Comparison of ENCODE assay signal across 23 cellular contexts in the genomic region with DNA sequence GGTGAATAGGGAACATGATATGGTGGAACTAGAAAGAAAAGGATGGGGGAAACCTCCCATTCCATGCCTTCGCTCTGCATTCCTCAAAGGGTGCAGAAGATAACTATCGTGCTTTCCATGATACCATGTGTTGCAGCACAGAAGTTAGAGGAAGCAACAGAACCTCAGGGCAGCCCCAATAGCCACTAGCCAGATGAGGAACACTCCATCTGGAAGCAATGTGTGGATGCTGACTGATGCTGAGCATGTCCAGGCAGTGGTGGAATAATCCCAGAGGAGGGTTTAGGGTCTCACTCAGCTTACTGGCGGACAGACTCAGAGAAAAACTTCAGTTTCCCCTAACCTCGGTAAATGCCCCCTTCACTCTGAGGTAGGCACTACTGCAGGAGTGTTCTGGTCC. TPM values are rescaled to one million over a fixed set of nuclear protein-coding genes. Genes with fewer than 3 reads are reported as not detected.
DNase-seq lines count a peak whose midpoint lies in the region; ATAC-seq and TF ChIP-seq lines count a peak whose summit lies in the region.
"Had no signal": no experiment of that assay in that cellular context is flagged by ENCODE, and none has a peak within 500 bp of the region (broad histone marks: within the 10 kb centered on the region; RNA-seq: fewer than 3 reads in every experiment).

No MANE protein-coding gene starts in this region.

- H3K27ac ChIP-seq in ascending aorta, result peak overlapping the region; percentile 11 to 42
- H3K27ac ChIP-seq: 22Rv1 had no signal

- intact Hi-C loops in ascending aorta (cut with DNase I), result loop anchor here (5.0 kb wide), 1 partner anchor 54 kb away; a partner anchor contains a TSS

- no peak for ATAC-seq in GM21381 (IDR thresholded peaks at IDR 0.05; ENCODE audit: unreplicated experiment)
- ATAC-seq: A549, GM23338 had no signal

- TF ChIP-seq CTCF in ascending aorta (IDR thresholded peaks at IDR 0.05) (no peak), fibroblast of mammary gland (conservative IDR thresholded peaks at IDR 0.05; ENCODE audit: control insufficient read depth, insufficient read depth, low read depth, low read length) (no peak)

- DNase-seq in AG08395 (ENCODE audit: low spot score) (peak; percentile 5), EL (peak; percentile 6), ascending aorta (ENCODE audit: low spot score in 2 of 2) (no peak), fibroblast of mammary gland (ENCODE audit: low read depth) (peak; percentile 5), mesenteric fat pad (ENCODE audit: low spot score) (no peak), hippocampal formation (lab: John Stamatoyannopoulos, UW) (no peak), globus pallidus (ENCODE audit: low spot score) (no peak)
- DNase-seq: C1 segment of cervical spinal cord; CD4-positive, CD25-positive, alpha-beta regulatory T cell; CD8-positive, alpha-beta memory T cell; COR-L47; DMS 273 treated with DMSO at 0.1 percent for 48 hours; DMS53; DND-41; GDM1; HCEC 1CT; HFFc6; KBM-7 had no signal

- peaks cover 0 to 9% of the 10 kb centered on the region in 2 donors for H3K4me1 ChIP-seq in ascending aorta

- no peaks in the 10 kb centered on the region for H3K36me3 ChIP-seq in ascending aorta

- H3K27me3 ChIP-seq in ascending aorta, result no peaks in the 10 kb centered on the region

- no peak overlapping the region for H3K4me3 ChIP-seq in ascending aorta
- no peak overlapping the region for H3K4me3 ChIP-seq in fibroblast of mammary gland (ENCODE audit: control insufficient read depth, low read depth, low read length)
- H3K4me3 ChIP-seq: A549, GM23338 had no signal

- H3K9me3 ChIP-seq in ascending aorta, result no peaks in the 10 kb centered on the region
- H3K9me3 ChIP-seq: A549 had no signal

RNA-seq across cellular contexts. Expression of a gene that starts 7.5 kb away (rescaled TPM):
- total RNA-seq in ascending aorta (11.7 TPM), mesenteric fat pad (4.5 TPM)
- total RNA-seq: CD4-positive, CD25-positive, alpha-beta regulatory T cell had no signal

RNA-seq across cellular contexts. Expression of a gene that starts 24.1 kb away (rescaled TPM):
- total RNA-seq in ascending aorta (25.5 TPM), mesenteric fat pad (13.5 TPM)
- total RNA-seq: B cell; CD4-positive, CD25-positive, alpha-beta regulatory T cell had no signal

RNA-seq across cellular contexts. Expression of a gene that starts 33.9 kb away (rescaled TPM):
- total RNA-seq in ascending aorta (96.7 TPM), mesenteric fat pad (143 TPM)

RNA-seq across cellular contexts. Expression of a gene that starts 53.7 kb away (rescaled TPM):
- total RNA-seq in ascending aorta, result 31.5 TPM
- total RNA-seq in mesenteric fat pad, result 39.5 TPM

Comparison
In these comparisons a context has a peak if more than half of its experiments do, and no peak if none do; other contexts are left out.
1. DNase-seq: peak in AG08395 (single experiment), EL (single experiment) and fibroblast of mammary gland (single experiment); none in ascending aorta (0 of 2), mesenteric fat pad (single experiment), hippocampal formation (0 of 2) and globus pallidus (single experiment).